In genomic region chr15:46408312-46408711, GRCh38 we compare ENCODE assay signal across 26 cellular contexts.
"Had no signal": no experiment of that assay in that cellular context is flagged by ENCODE, and none has a peak within 500 bp of the region (broad histone marks: within the 10 kb centered on the region; RNA-seq: fewer than 3 reads in every experiment).

No MANE protein-coding gene starts in this region.

- H3K36me3 ChIP-seq: esophagus muscularis mucosa, ovary, prostate gland, stomach, thyroid gland, upper lobe of right lung had no signal

- DNase-seq: activated CD4-positive, alpha-beta memory T cell treated with anti-CD3 and anti-CD28 coated beads, Interleukin-2, amount 10 ng/mL, durations not matched to agents 7 days and 5 days; activated CD4-positive, alpha-beta T cell treated with anti-CD3 and anti-CD28 coated beads, Interleukin-2, amount 10 ng/mL, durations not matched to agents 7 days and 5 days; activated CD4-positive, CD25-positive, alpha-beta regulatory T cell treated with anti-CD3 and anti-CD28 coated beads, Interleukin-2, amount 50 U/mL, for 72 hours; activated CD8-positive, alpha-beta memory T cell treated with anti-CD3 and anti-CD28 coated beads, Interleukin-2, amount 50 U/mL, for 48 hours; activated gamma-delta T cell; activated naive CD4-positive, alpha-beta T cell treated with anti-CD3 and anti-CD28 coated beads, Interleukin-2, amount 50 U/mL, for 16 hours; activated T-cell treated with anti-CD3 and anti-CD28 coated beads, Interleukin-2, amount 50 U/mL, for 24 hours; amniotic stem cell; dermis blood vessel endothelial cell; effector CD4-positive, alpha-beta T cell; foreskin keratinocyte; mammary epithelial cell; naive thymus-derived CD4-positive, alpha-beta T cell; ovary; retina; stimulated activated CD4-positive, alpha-beta T cell treated with anti-CD3 and anti-CD28 coated beads, Interleukin-1b, Interleukin-23, amount 100 ng/mL, for 48 hours; stimulated activated CD4-positive, alpha-beta T cell treated with anti-CD3 and anti-CD28 coated beads, Interleukin-4, amount 100 ng/mL, for 4 hours; stimulated activated CD8-positive, alpha-beta memory T cell treated with anti-CD3 and anti-CD28 coated beads, Interleukin-4, amount 100 ng/mL, for 48 hours; stomach; T-helper 2 cell; thyroid gland; upper lobe of right lung had no signal

- H3K4me1 ChIP-seq: esophagus muscularis mucosa, prostate gland, stomach, thyroid gland, upper lobe of right lung had no signal

- H3K4me3 ChIP-seq: esophagus muscularis mucosa, ovary, prostate gland, smooth muscle cell, stomach, thyroid gland, upper lobe of right lung had no signal

- H3K27ac ChIP-seq: esophagus muscularis mucosa, foreskin keratinocyte, ovary, prostate gland, stomach, thyroid gland, upper lobe of right lung had no signal

- ATAC-seq: foreskin keratinocyte; naive thymus-derived CD4-positive, alpha-beta T cell; stimulated activated memory B cell treated with anti-CD40 and anti-IgM and Interleukin-4, amounts not matched to agents 10 μg/mL and 1 μg/mL and 100 μg/mL, for 72 hours; upper lobe of right lung had no signal

- H3K27me3 ChIP-seq: esophagus muscularis mucosa, foreskin keratinocyte, ovary, stomach, thyroid gland, upper lobe of right lung had no signal

- H3K9me3 ChIP-seq: esophagus muscularis mucosa, ovary, prostate gland, stomach, thyroid gland, upper lobe of right lung had no signal
